8 cellular contexts compared by ENCODE assay signal in genomic region chr2:63544017-63544627, GRCh38. TPM values are rescaled to one million over a fixed set of nuclear protein-coding genes. Genes with fewer than 3 reads are reported as not detected.
DNase-seq lines count a peak whose midpoint lies in the region; ATAC-seq, FAIRE-seq and TF ChIP-seq lines count a peak whose summit lies in the region.

No MANE protein-coding gene starts in this region.

- H3K27ac ChIP-seq in A549 (no peak overlapping the region), OCI-LY7 (ENCODE audit: low read depth, low read length, poor library complexity, severe bottlenecking) (no peak overlapping the region), fibroblast of lung (ENCODE audit: insufficient read depth, low read length) (no peak overlapping the region)

- POLR2A ChIA-PET in A549 (lab: Yijun Ruan, JAX) = no interaction called here
- POLR2A ChIA-PET in OCI-LY7 (lab: Charles Lee) = no interaction called here

- TF ChIP-seq EP300 in A549 (IDR thresholded peaks at IDR 0.05) = no peak

- CTCF ChIA-PET in A549 (lab: Yijun Ruan, JAX) (interaction anchor here (0.7 kb wide), 1 partner anchor 1381 kb away, joined by 3 read pairs; no protein-coding TSS in a partner anchor), OCI-LY7 (lab: Charles Lee; ENCODE audit: unreplicated experiment) (no interaction called here)

- TF ChIP-seq CTCF in A549 (IDR thresholded peaks at IDR 0.05) (peak; percentile 82), GM12864 (IDR thresholded peaks at IDR 0.05; ENCODE audit: low read depth, low read length, missing control alignments) (peak; percentile 39), OCI-LY7 (conservative IDR thresholded peaks at IDR 0.05; ENCODE audit: low read length) (peak; percentile 93), fibroblast of lung (conservative IDR thresholded peaks at IDR 0.05 in 1 of 2, IDR thresholded peaks at IDR 0.05 in 1 of 2; ENCODE audit: low read depth in 1 of 2, low read length in 2 of 2) (peak; percentile 5 to 54)

- H3K36me3 ChIP-seq in OCI-LY7 (ENCODE audit: insufficient read depth, low read length) (no peaks in the 10 kb centered on the region), fibroblast of lung (ENCODE audit: control insufficient read depth, insufficient read depth, low read length) (no peaks in the 10 kb centered on the region)

- no peaks in the 10 kb centered on the region for H3K27me3 ChIP-seq in fibroblast of lung (ENCODE audit: control insufficient read depth, insufficient read depth, low read length)

- no peak for ATAC-seq in A549

- intact Hi-C loops in OCI-LY7 (cut with micrococcal nuclease; ENCODE audit: unreplicated experiment) = no loop called here

- no peaks in the 10 kb centered on the region for H3K9me3 ChIP-seq in A549
- H3K9me3 ChIP-seq in OCI-LY7 (ENCODE audit: low read length) = no peaks in the 10 kb centered on the region
- H3K9me3 ChIP-seq in fibroblast of lung (ENCODE audit: control insufficient read depth, insufficient read depth, low read depth, low read length) = no peaks in the 10 kb centered on the region

- no peaks in the 10 kb centered on the region for H3K79me2 ChIP-seq in OCI-LY7 (ENCODE audit: insufficient read depth, low read depth, low read length)
- H3K79me2 ChIP-seq in fibroblast of lung (ENCODE audit: control insufficient read depth, insufficient read depth, low read length) = no peaks in the 10 kb centered on the region

- H3K4me1 ChIP-seq in A549 (no peaks in the 10 kb centered on the region), OCI-LY7 (ENCODE audit: insufficient read depth, low read length, poor library complexity, severe bottlenecking) (no peaks in the 10 kb centered on the region), fibroblast of lung (ENCODE audit: control insufficient read depth, extremely low read depth, insufficient read depth, low read length) (no peaks in the 10 kb centered on the region)

- no peak for FAIRE-seq in A549 (lab: Jason Lieb, UNC)

- peak; percentile 60 to 69 for TF ChIP-seq RAD21 in A549 (conservative IDR thresholded peaks at IDR 0.05 in 1 of 2, IDR thresholded peaks at IDR 0.05 in 1 of 2)

- no peaks in the 10 kb centered on the region for H4K20me1 ChIP-seq in OCI-LY7 (ENCODE audit: insufficient read depth, low read length)
- no peaks in the 10 kb centered on the region for H4K20me1 ChIP-seq in fibroblast of lung (ENCODE audit: control insufficient read depth, extremely low read depth, insufficient read depth, low read length)

- whole genome bisulfite sequencing in A549 (ENCODE audit: missing lambda C conversion rate) = 87% methylated on average over 1 of the region's 1 CpG

- H3K4me2 ChIP-seq in A549 = no peak overlapping the region
- H3K4me2 ChIP-seq in OCI-LY7 (ENCODE audit: low read length) = no peak overlapping the region
- H3K4me2 ChIP-seq in fibroblast of lung (ENCODE audit: extremely low read depth, insufficient read depth, low read length) = no peak overlapping the region

- peak; percentile 8 to 14 for DNase-seq in A549 (ENCODE audit: low read depth in 1 of 2, low spot score in 1 of 2)
- no peak for DNase-seq in GM12864 (ENCODE audit: low read depth)
- peak; percentile 30 for DNase-seq in OCI-LY7 (ENCODE audit: low spot score)
- peak; percentile 9 to 30 for DNase-seq in fibroblast of lung (ENCODE audit: low read depth in 2 of 2)
- DNase-seq in epidermal melanocyte (ENCODE audit: insufficient read length, low spot score) = no peak
- no peak for DNase-seq in DMS79 treated with DMSO at 0.1 percent for 48 hours (lab: John Stamatoyannopoulos, UW)
- DNase-seq in NCI-H187 treated with DMSO at 0.1 percent for 48 hours (lab: John Stamatoyannopoulos, UW) = no peak
- no peak for DNase-seq in stimulated activated CD4-positive, alpha-beta T cell treated with anti-CD3 and anti-CD28 coated beads, Interleukin-1b, Interleukin-23, amount 100 ng/mL, for 48 hours

- H3K4me3 ChIP-seq in A549 = no peak overlapping the region
- no peak overlapping the region for H3K4me3 ChIP-seq in GM12864 (ENCODE audit: low read depth, low read length)
- H3K4me3 ChIP-seq in OCI-LY7 (ENCODE audit: low read depth, low read length, poor library complexity, severe bottlenecking) = no peak overlapping the region
- no peak overlapping the region for H3K4me3 ChIP-seq in fibroblast of lung (replicated peaks in 1 of 4; ENCODE audit: control extremely low read depth in 1 of 4, insufficient read depth in 1 of 4, low read depth in 3 of 4, low read length in 4 of 4)

- H3K9me2 ChIP-seq in OCI-LY7 (ENCODE audit: insufficient read depth, low read length) = no peaks in the 10 kb centered on the region

- BruUV-seq in OCI-LY7 (replicated peaks; lab: Mats Ljungman, UMichigan) = no TSS peak

- no peak overlapping the region for H3K9ac ChIP-seq in fibroblast of lung (ENCODE audit: insufficient read depth, low read length)

- H2AFZ ChIP-seq in OCI-LY7 (ENCODE audit: low read length) = no peak overlapping the region
- H2AFZ ChIP-seq in fibroblast of lung (ENCODE audit: low read length) = no peak overlapping the region

- TF ChIP-seq POLR2A in A549 (IDR thresholded peaks at IDR 0.05; ENCODE audit: low read length) = no peak

TF ChIP-seq in A549, 52 proteins besides CTCF, POLR2A, EP300 and RAD21:
- TF ChIP-seq POLR2AphosphoS2 (conservative IDR thresholded peaks at IDR 0.05; ENCODE audit: low read length) (no peak), ZNF302 (CRISPR knock-in tag; IDR thresholded peaks at IDR 0.05) (no peak), BHLHE40 (IDR thresholded peaks at IDR 0.05; ENCODE audit: low read depth, low read length) (no peak), SMC3 (IDR thresholded peaks at IDR 0.05) (peak; percentile 50), TFCP2L1 (CRISPR knock-in tag; IDR thresholded peaks at IDR 0.05) (no peak), CBX8 (IDR thresholded peaks at IDR 0.05) (no peak), CHD2 (IDR thresholded peaks at IDR 0.05; ENCODE audit: low read length, partially characterized antibody) (no peak)
TF ChIP-seq in A549: peak in this region for 1.

RNA-seq across cellular contexts. Expression of gene WDPCP, which starts 44.2 kb away (rescaled TPM):
- polyA plus RNA-seq in A549 (2011; rRNA removed) (6.8 and 7.6 TPM in 2 replicates), A549 (2017; fragmentation: RNase III; extraction: RNeasy Plus Mini Kit Qiagen cat#74134 plus additional on column Dnase treatment) (3.0 to 3.3 TPM (median 3.0 TPM) in 3 replicates), fibroblast of lung (3.5 and 5.2 TPM in 2 replicates)
- 2.9 and 3.3 TPM in 2 replicates for polyA plus RNA-seq in A549 (2012; cell fraction: cytosol; rRNA removed)
- polyA plus RNA-seq in A549 (2012; cell fraction: nucleus; rRNA removed) = 3.3 and 6.4 TPM in 2 replicates
- 19.1 and 22.7 TPM in 2 replicates for polyA minus RNA-seq in A549 (2011; rRNA and poly(A)+ RNA removed)
- total RNA-seq in OCI-LY7 (2014; rRNA removed; shearing (Covaris generic)) = 14.8 and 24.5 TPM in 2 replicates
- total RNA-seq in OCI-LY7 (2022) (29.3 and 29.6 TPM in 2 replicates), fibroblast of lung (8.4 and 8.7 TPM in 2 replicates)
- polyA plus RNA-seq in fibroblast of lung (2012) = 1.8 and 2.5 TPM in 2 replicates
- polyA minus RNA-seq in fibroblast of lung (ENCODE audit: low replicate concordance) = 6.6 and 18.9 TPM in 2 replicates

RNA-seq across cellular contexts. Expression of gene MDH1, which starts 44.6 kb away (rescaled TPM):
- 425 and 450 TPM in 2 replicates for polyA plus RNA-seq in A549 (2011; rRNA removed)
- polyA plus RNA-seq in A549 (2012; cell fraction: cytosol; rRNA removed) = 217 and 226 TPM in 2 replicates
- 100 and 168 TPM in 2 replicates for polyA plus RNA-seq in A549 (2012; cell fraction: nucleus; rRNA removed)
- 216 to 224 TPM (median 220 TPM) in 3 replicates for polyA plus RNA-seq in A549 (2017; fragmentation: RNase III; extraction: RNeasy Plus Mini Kit Qiagen cat#74134 plus additional on column Dnase treatment)
- polyA minus RNA-seq in A549 (2011; rRNA and poly(A)+ RNA removed) = 82.2 and 85.6 TPM in 2 replicates
- total RNA-seq in OCI-LY7 (2014; rRNA removed; shearing (Covaris generic)) = 190 and 224 TPM in 2 replicates
- total RNA-seq in OCI-LY7 (2022) = 222 and 227 TPM in 2 replicates
- total RNA-seq in fibroblast of lung = 126 and 159 TPM in 2 replicates
- 267 and 269 TPM in 2 replicates for polyA plus RNA-seq in fibroblast of lung
- polyA plus RNA-seq in fibroblast of lung (2012) = 155 and 165 TPM in 2 replicates
- 41.5 and 52.3 TPM in 2 replicates for polyA minus RNA-seq in fibroblast of lung (ENCODE audit: low replicate concordance)

Comparison
In these comparisons a context has a peak if more than half of its experiments do, and no peak if none do; other contexts are left out.
1. DNase-seq: peak in A549 (2 of 2), OCI-LY7 (single experiment) and fibroblast of lung (2 of 2); none in GM12864 (single experiment), epidermal melanocyte (single experiment), DMS79 treated with DMSO at 0.1 percent for 48 hours (single experiment), NCI-H187 treated with DMSO at 0.1 percent for 48 hours (single experiment) and stimulated activated CD4-positive, alpha-beta T cell treated with anti-CD3 and anti-CD28 coated beads, Interleukin-1b, Interleukin-23, amount 100 ng/mL, for 48 hours (single experiment).
2. CTCF ChIP-seq: peak in every context shown above with its lines; median percentile 93 in OCI-LY7; 82 in A549; 39 in GM12864; 30 in fibroblast of lung.